In the genomic region with DNA sequence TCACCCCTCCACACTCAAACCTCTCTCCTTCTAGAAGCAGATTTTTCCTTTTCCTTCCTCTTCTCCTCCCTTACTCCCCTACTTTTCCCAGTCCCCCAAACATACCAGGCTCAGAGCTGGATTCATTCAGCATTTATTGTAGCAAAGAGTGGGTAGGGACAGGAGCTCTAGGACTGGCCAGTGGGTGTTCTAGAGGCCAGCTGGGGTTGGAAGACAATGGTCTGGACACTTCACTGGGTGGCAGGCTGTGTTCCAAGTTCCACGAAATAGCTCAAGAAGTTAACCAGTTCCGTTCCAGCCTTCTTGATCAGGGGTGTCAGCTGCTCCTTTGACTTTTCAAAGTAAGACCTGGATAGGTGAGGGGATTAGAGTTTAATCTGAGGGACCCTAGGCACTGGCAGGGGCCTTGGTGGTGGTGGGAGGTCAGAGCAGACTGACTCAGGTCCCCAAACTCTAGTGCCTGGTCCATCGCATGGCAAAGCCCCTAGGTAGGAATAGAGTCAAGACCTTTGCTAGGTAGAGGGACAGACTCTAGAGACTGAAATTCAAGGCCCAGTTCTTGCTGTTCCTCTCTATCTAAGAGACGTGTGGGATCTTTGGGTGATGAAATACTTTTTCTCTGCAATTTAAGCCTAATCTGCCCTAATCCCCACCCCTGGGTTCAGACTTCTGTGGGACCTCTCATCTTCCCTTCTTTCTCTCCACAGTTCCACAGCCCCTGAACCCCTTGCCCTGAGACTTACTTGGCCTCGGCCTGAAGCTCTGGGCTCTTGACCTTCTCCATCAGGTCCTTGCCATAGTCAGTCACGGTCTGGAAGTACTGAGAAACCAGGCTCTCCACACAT, we compare ENCODE assay signal across 20 cellular contexts. TPM values are rescaled to one million over a fixed set of nuclear protein-coding genes. Genes with fewer than 3 reads are reported as not detected.
DNase-seq lines count a peak whose midpoint lies in the region; ATAC-seq, FAIRE-seq and TF ChIP-seq lines count a peak whose summit lies in the region.
"Had no signal": no experiment of that assay in that cellular context is flagged by ENCODE, and none has a peak within 500 bp of the region (broad histone marks: within the 10 kb centered on the region; RNA-seq: fewer than 3 reads in every experiment).

No MANE protein-coding gene starts in this region.

- H3K4me3 Mint-ChIP-seq in Caco-2 (ENCODE audit: unreplicated experiment), result peak overlapping the region; percentile 99
- H3K4me3 Mint-ChIP-seq in activated naive CD4-positive, alpha-beta T cell treated with anti-CD3 and anti-CD28 coated beads for 36 hours, result no peak overlapping the region
- H3K4me3 Mint-ChIP-seq: GM23338 had no signal

- H3K27me3 ChIP-seq in Caco-2 (replicated peaks; ENCODE audit: control insufficient read depth, insufficient read depth, low read length) (no peaks in the 10 kb centered on the region), K562 (ENCODE audit: control insufficient read depth in 2 of 2, insufficient read depth in 2 of 2, low read length in 2 of 2) (no peaks in the 10 kb centered on the region), right lobe of liver (no peaks in the 10 kb centered on the region), sigmoid colon (no peaks in the 10 kb centered on the region)
- H3K27me3 ChIP-seq: MG63 had no signal

- in situ Hi-C loops in K562 (cut with MboI) (no loop called here), GM13976 (cut with MboI; ENCODE audit: low sequenced_read_pairs, unreplicated experiment) (loop anchor here (10.0 kb wide), 1 partner anchor 152 kb away; no protein-coding TSS in a partner anchor)

- H3K27me3 Mint-ChIP-seq in Caco-2 (ENCODE audit: insufficient read depth, unreplicated experiment), result no peaks in the 10 kb centered on the region
- H3K27me3 Mint-ChIP-seq in activated naive CD4-positive, alpha-beta T cell treated with anti-CD3 and anti-CD28 coated beads for 36 hours (ENCODE audit: low read depth), result no peaks in the 10 kb centered on the region

- intact Hi-C loops in Caco-2 (cut with micrococcal nuclease; ENCODE audit: unreplicated experiment), result no loop called here
- intact Hi-C loops in K562 (cut with micrococcal nuclease), result no loop called here
- intact Hi-C loops in right lobe of liver (cut with DNase I), result no loop called here
- intact Hi-C loops in sigmoid colon (cut with DNase I), result no loop called here
- intact Hi-C loops in mucosa of descending colon (cut with DNase I, micrococcal nuclease), result loop anchor here in 1 of 2 donors (10.0 kb wide), 1 partner anchor 162 kb away; no protein-coding TSS in a partner anchor
- intact Hi-C loops in activated naive CD4-positive, alpha-beta T cell treated with anti-CD3 and anti-CD28 coated beads for 36 hours (cut with micrococcal nuclease), result no loop called here

- H3K9me3 ChIP-seq in Caco-2 (peaks cover 8% of the 10 kb centered on the region; the same call in 1 of the 2 replicates), K562 (replicated peaks; ENCODE audit: control insufficient read depth, insufficient read depth, low read depth, low read length) (no peaks in the 10 kb centered on the region), right lobe of liver (no peaks in the 10 kb centered on the region), sigmoid colon (no peaks in the 10 kb centered on the region), mucosa of descending colon (no peaks in the 10 kb centered on the region)
- H3K9me3 ChIP-seq: MG63 had no signal

- H3K4me2 ChIP-seq in K562 (ENCODE audit: insufficient read depth, low read length), result no peak overlapping the region
- H3K4me2 ChIP-seq: GM23338 had no signal

- peak overlapping the region; percentile 97 for H3K27ac Mint-ChIP-seq in Caco-2 (ENCODE audit: unreplicated experiment)
- H3K27ac Mint-ChIP-seq in activated naive CD4-positive, alpha-beta T cell treated with anti-CD3 and anti-CD28 coated beads for 36 hours, result no peak overlapping the region
- H3K27ac Mint-ChIP-seq: GM23338 had no signal

- H3K79me2 ChIP-seq in K562 (ENCODE audit: control insufficient read depth, insufficient read depth, low read length), result peaks cover 15% of the 10 kb centered on the region

- H3K36me3 ChIP-seq in Caco-2 (ENCODE audit: control insufficient read depth, insufficient read depth, low read length), result peaks cover 2% of the 10 kb centered on the region; the same call in 1 of the 2 replicates
- no peaks in the 10 kb centered on the region for H3K36me3 ChIP-seq in K562 (ENCODE audit: control insufficient read depth, insufficient read depth, low read length)
- H3K36me3 ChIP-seq in right lobe of liver, result peaks cover 0 to 2% (median 0%) of the 10 kb centered on the region in 4 donors
- H3K36me3 ChIP-seq in sigmoid colon, result no peaks in the 10 kb centered on the region
- H3K36me3 ChIP-seq in mucosa of descending colon (ENCODE audit: low read depth), result no peaks in the 10 kb centered on the region
- H3K36me3 ChIP-seq: MG63 had no signal

- FAIRE-seq in K562 (lab: Jason Lieb, UNC), result no peak
- FAIRE-seq: G401.6 had no signal

- CTCF ChIA-PET in Caco-2 (lab: Charles Lee), result interaction anchor here (0.7 to 1.3 kb wide), 2 partner anchors 69 to 834 kb away, joined by 4 to 5 read pairs; no protein-coding TSS in a partner anchor
- CTCF ChIA-PET in K562 (lab: Yijun Ruan, JAX; ENCODE audit: low intra/inter-chr PET ratio), result interaction anchor here (0.6 kb wide), 1 partner anchor 520 kb away, joined by 3 read pairs; no protein-coding TSS in a partner anchor
- CTCF ChIA-PET in activated naive CD4-positive, alpha-beta T cell treated with anti-CD3 and anti-CD28 coated beads for 36 hours (lab: Charles Lee), result interaction anchor here (0.6 to 13.2 kb wide), 10 partner anchors 15 to 265 kb away, joined by 3 to 196 read pairs (median 4); a partner anchor contains a TSS

- WGBS in K562 (ENCODE audit: insufficient coverage, low coverage, missing lambda C conversion rate), result 47% methylated on average over 6 of the region's 6 CpGs
- 13% methylated on average over 5 of the region's 6 CpGs for WGBS in right lobe of liver (ENCODE audit: insufficient coverage, low coverage, low lambda C conversion rate, missing lambda C conversion rate)
- 83% methylated on average over 6 of the region's 6 CpGs for WGBS in sigmoid colon, 2 donors

- no peak for TF ChIP-seq RAD21 in K562 (CRISPR knock-in tag; conservative IDR thresholded peaks at IDR 0.05 in 1 of 2, IDR thresholded peaks at IDR 0.05 in 1 of 2)

- peaks cover 73% of the 10 kb centered on the region for H3K36me3 Mint-ChIP-seq in Caco-2 (ENCODE audit: insufficient read depth, unreplicated experiment)
- H3K36me3 Mint-ChIP-seq in activated naive CD4-positive, alpha-beta T cell treated with anti-CD3 and anti-CD28 coated beads for 36 hours (ENCODE audit: low read depth), result peaks cover 2% of the 10 kb centered on the region

- TF ChIP-seq EP300 in K562 (IDR thresholded peaks at IDR 0.05; ENCODE audit: low read length) (no peak), sigmoid colon (IDR thresholded peaks at IDR 0.05) (no peak)

- H3K27ac ChIP-seq in K562 (ENCODE audit: extremely low read depth, low read depth, low read length), result no peak overlapping the region
- H3K27ac ChIP-seq in right lobe of liver, result peak overlapping the region; percentile 69 to 90 (median 82)
- H3K27ac ChIP-seq in sigmoid colon, result no peak overlapping the region

- DNase-seq in Caco-2 (no peak), K562 (ENCODE audit: extremely low read depth in 1 of 4, low spot score in 3 of 4) (no peak), right lobe of liver (no peak), sigmoid colon (peak; percentile 27), mucosa of descending colon (no peak), GM13976 (ENCODE audit: low spot score) (no peak)
- no peak for DNase-seq in activated naive CD4-positive, alpha-beta T cell treated with anti-CD3 and anti-CD28 coated beads for 36 hours
- DNase-seq: DND-41, Karpas-422, MG63, NCI-H1105, NCI-H1694 treated with DMSO at 0.1 percent for 48 hours, NCI-H2107, NCI-H2227 treated with DMSO at 0.1 percent for 48 hours, NCI-H524 had no signal

- H3K4me1 ChIP-seq in Caco-2 (peaks cover 77% of the 10 kb centered on the region), K562 (replicated peaks in 1 of 2; ENCODE audit: control insufficient read depth in 2 of 2, insufficient read depth in 2 of 2, low read length in 2 of 2) (peaks cover 7 to 28% of the 10 kb centered on the region in 2 experiments; a peak in 4 of 5 replicates), right lobe of liver (peaks cover 0 to 61% (median 13%) of the 10 kb centered on the region in 4 donors), sigmoid colon (peaks cover 0 to 22% (median 19%) of the 10 kb centered on the region in 4 donors), mucosa of descending colon (ENCODE audit: low read depth) (peaks cover 14% of the 10 kb centered on the region)

- no peaks in the 10 kb centered on the region for H4K20me1 ChIP-seq in K562 (replicated peaks; ENCODE audit: control insufficient read depth, insufficient read depth, low read length)

- H3K4me1 Mint-ChIP-seq in Caco-2 (ENCODE audit: low read depth, unreplicated experiment), result peaks cover 75% of the 10 kb centered on the region
- peaks cover 58% of the 10 kb centered on the region for H3K4me1 Mint-ChIP-seq in activated naive CD4-positive, alpha-beta T cell treated with anti-CD3 and anti-CD28 coated beads for 36 hours (ENCODE audit: low read depth)

- POLR2A ChIA-PET in Caco-2 (lab: Charles Lee) (interaction anchor here (0.9 kb wide), 1 partner anchor 11 kb away, joined by 4 read pairs; no protein-coding TSS in a partner anchor), K562 (lab: Yijun Ruan, JAX) (interaction anchor here (1.0 kb wide), 2 partner anchors 10 to 88 kb away, joined by 3 read pairs; no protein-coding TSS in a partner anchor)

- no peak for TF ChIP-seq POLR2A in K562 (conservative IDR thresholded peaks at IDR 0.05)
- TF ChIP-seq POLR2A in right lobe of liver (IDR thresholded peaks at IDR 0.05), result no peak
- TF ChIP-seq POLR2A in sigmoid colon (IDR thresholded peaks at IDR 0.05), result no peak

- TF ChIP-seq CTCF in Caco-2 (IDR thresholded peaks at IDR 0.05; ENCODE audit: insufficient read depth in 1 of 2, low read depth in 1 of 2, low read length in 1 of 2, severe bottlenecking in 1 of 2, unreplicated experiment in 1 of 2) (no peak), K562 (IDR thresholded peaks at IDR 0.05 in 2 of 3, conservative IDR thresholded peaks at IDR 0.05 in 1 of 3; ENCODE audit: insufficient read depth in 2 of 3, low read depth in 1 of 3, low read length in 3 of 3) (no peak), right lobe of liver (IDR thresholded peaks at IDR 0.05) (no peak), sigmoid colon (IDR thresholded peaks at IDR 0.05) (no peak), mucosa of descending colon (IDR thresholded peaks at IDR 0.05) (no peak), GM13976 (IDR thresholded peaks at IDR 0.05; ENCODE audit: borderline replicate concordance, control extremely low read depth, extremely low read depth, insufficient read depth, missing control alignments) (no peak)

- H3K4me3 ChIP-seq in Caco-2 (ENCODE audit: low read depth, low read length) (peak overlapping the region; percentile 31), K562 (no peak overlapping the region), right lobe of liver (peak overlapping the region; percentile 38 to 75 (median 69)), sigmoid colon (no peak overlapping the region), mucosa of descending colon (no peak overlapping the region)
- H3K4me3 ChIP-seq: GM23338, MG63 had no signal

- peaks cover 24% of the 10 kb centered on the region for H3K9me3 Mint-ChIP-seq in Caco-2 (ENCODE audit: unreplicated experiment)
- H3K9me3 Mint-ChIP-seq in activated naive CD4-positive, alpha-beta T cell treated with anti-CD3 and anti-CD28 coated beads for 36 hours, result no peaks in the 10 kb centered on the region
- H3K9me3 Mint-ChIP-seq: GM23338 had no signal

- H3K9ac ChIP-seq in K562 (ENCODE audit: insufficient read depth in 1 of 2, low read depth in 2 of 2, low read length in 2 of 2), result no peak overlapping the region

- ATAC-seq in K562 (no peak), right lobe of liver (no peak), mucosa of descending colon (no peak)
- ATAC-seq: GM23338, Panc1 had no signal

- H3K9me1 ChIP-seq in K562 (ENCODE audit: control insufficient read depth, insufficient read depth, low read length), result no peaks in the 10 kb centered on the region

- BruUV-seq in Caco-2 (replicated peaks; lab: Mats Ljungman, UMichigan) (no TSS peak), K562 (replicated peaks; lab: Mats Ljungman, UMichigan) (no TSS peak)

- 0 out of 2 replicates have a peak overlapping the region, but pooled peaks have one; percentile 25 for H2AFZ ChIP-seq in K562 (ENCODE audit: low read depth, low read length)
- H2AFZ ChIP-seq: GM23338 had no signal

RNA-seq across cellular contexts. Expression of a gene that starts 1.0 kb away (rescaled TPM):
- 711 and 784 TPM in 2 replicates for total RNA-seq in Caco-2 (2022)
- not detected in 2 replicates for total RNA-seq in K562 (2011; cell fraction: chromatin; rRNA removed; ENCODE audit: low replicate concordance)
- not detected in 2 replicates for total RNA-seq in K562 (2011; cell fraction: nucleolus; rRNA removed)
- total RNA-seq in K562 (2011; cell fraction: nucleoplasm; rRNA removed), result 1.2 TPM in 1 of 2 replicates, not detected in the other
- 0.41 TPM in 1 of 2 replicates, not detected in the other for total RNA-seq in K562 (2014; rRNA removed)
- not detected in 2 replicates for total RNA-seq in K562 (2014; rRNA removed; fragmentation: Illumina TruSeq; extraction: Trizol)
- 0.54 TPM in 1 of 2 replicates, not detected in the other for total RNA-seq in K562 (2015; rRNA removed; fragmentation: Illumina TruSeq; extraction: Trizol)
- 0.64 and 2.6 TPM in 2 replicates for total RNA-seq in K562 (2021)
- 0.50 TPM in 1 of 2 replicates, not detected in the other for polyA plus RNA-seq in K562 (2011; rRNA removed)
- 0.50 TPM in 1 of 2 replicates, not detected in the other for polyA plus RNA-seq in K562 (2011; cell fraction: cytosol; rRNA removed)
- not detected in 2 replicates for polyA plus RNA-seq in K562 (2011; cell fraction: nucleus; rRNA removed)
- polyA plus RNA-seq in K562 (2012), result 0.27 and 1.2 TPM in 2 replicates
- polyA plus RNA-seq in K562 (2014; fragmentation: Illumina TruSeq; extraction: Trizol), result 1.1 TPM in 1 of 2 replicates, not detected in the other
- polyA plus RNA-seq in K562 (2014; fragmentation: Nextera tagmentation; extraction: Ambion mirVana), result 1 to 10 TPM in 1 of 2 experiments, under 1 TPM in 1; 0.93 to 1.6 TPM
- polyA plus RNA-seq in K562 (2014; rRNA removed), result not detected in 2 replicates
- 1.4 TPM in 1 of 2 replicates, not detected in the other for polyA minus RNA-seq in K562 (2011; rRNA and poly(A)+ RNA removed)
- polyA minus RNA-seq in K562 (2011; cell fraction: cytosol; rRNA and poly(A)+ RNA removed), result 19.8 TPM in 1 of 2 replicates, not detected in the other
- polyA minus RNA-seq in K562 (2011; cell fraction: nucleus; rRNA and poly(A)+ RNA removed), result not detected in 2 replicates
- total RNA-seq in right lobe of liver, result over 10,000 TPM in 2 of 6 experiments, 1,000 to 10,000 TPM in 4; 3,802 to 16,527 (median 7,524) TPM
- total RNA-seq in sigmoid colon, result not detected
- under 1 TPM in 1 of 3 donors, not detected in 2; 0.26 TPM for polyA plus RNA-seq in sigmoid colon
- not detected for total RNA-seq in mucosa of descending colon
- total RNA-seq in activated naive CD4-positive, alpha-beta T cell treated with anti-CD3 and anti-CD28 coated beads for 36 hours, result not detected
- total RNA-seq: GM23338, SK-MEL-5 had no signal
- polyA plus RNA-seq: BJ had no signal

RNA-seq across cellular contexts. Expression of a gene that starts 3.5 kb away (rescaled TPM):
- total RNA-seq in Caco-2 (2022), result 23.1 and 24.0 TPM in 2 replicates
- total RNA-seq in K562 (2011; cell fraction: chromatin; rRNA removed; ENCODE audit: low replicate concordance), result 32.6 and 66.6 TPM in 2 replicates
- total RNA-seq in K562 (2011; cell fraction: nucleolus; rRNA removed), result 47.7 and 47.8 TPM in 2 replicates
- 44.7 and 48.8 TPM in 2 replicates for total RNA-seq in K562 (2011; cell fraction: nucleoplasm; rRNA removed)
- total RNA-seq in K562 (2014; rRNA removed), result 21.9 and 27.6 TPM in 2 replicates
- total RNA-seq in K562 (2014; rRNA removed; fragmentation: Illumina TruSeq; extraction: Trizol), result 27.7 and 29.2 TPM in 2 replicates
- total RNA-seq in K562 (2015; rRNA removed; fragmentation: Illumina TruSeq; extraction: Trizol), result 24.2 and 25.2 TPM in 2 replicates
- 27.4 and 27.7 TPM in 2 replicates for total RNA-seq in K562 (2021)
- 18.9 and 20.2 TPM in 2 replicates for polyA plus RNA-seq in K562 (2011; rRNA removed)
- 23.3 and 28.0 TPM in 2 replicates for polyA plus RNA-seq in K562 (2011; cell fraction: cytosol; rRNA removed)
- 36.3 and 36.4 TPM in 2 replicates for polyA plus RNA-seq in K562 (2011; cell fraction: nucleus; rRNA removed)
- polyA plus RNA-seq in K562 (2012), result 18.3 and 24.6 TPM in 2 replicates
- polyA plus RNA-seq in K562 (2014; fragmentation: Illumina TruSeq; extraction: Trizol), result 33.4 and 33.6 TPM in 2 replicates
- 10 to 100 TPM in 1 of 2 experiments, 1 to 10 TPM in 1; 9.6 to 12.9 TPM for polyA plus RNA-seq in K562 (2014; fragmentation: Nextera tagmentation; extraction: Ambion mirVana)
- polyA plus RNA-seq in K562 (2014; rRNA removed), result 27.5 and 34.9 TPM in 2 replicates
- 29.7 and 30.1 TPM in 2 replicates for polyA minus RNA-seq in K562 (2011; rRNA and poly(A)+ RNA removed)
- 11.1 and 12.7 TPM in 2 replicates for polyA minus RNA-seq in K562 (2011; cell fraction: cytosol; rRNA and poly(A)+ RNA removed)
- polyA minus RNA-seq in K562 (2011; cell fraction: nucleus; rRNA and poly(A)+ RNA removed), result 20.7 and 35.2 TPM in 2 replicates
- total RNA-seq in right lobe of liver, result 10 to 100 TPM in 3 of 6 experiments, 1 to 10 TPM in 3; 4.3 to 18.5 (median 8.1) TPM
- total RNA-seq in sigmoid colon, result 10 to 100 TPM; 12.6 to 20.2 (median 14.8) TPM
- polyA plus RNA-seq in sigmoid colon, result 10 to 100 TPM; 15.0 to 23.1 (median 18.5) TPM
- total RNA-seq in mucosa of descending colon, result 10 to 100 TPM; 17.2 to 24.5 (median 23.5) TPM
- total RNA-seq in activated naive CD4-positive, alpha-beta T cell treated with anti-CD3 and anti-CD28 coated beads for 36 hours, result 10 to 100 TPM; 13.2 to 14.3 TPM

RNA-seq across cellular contexts. Expression of a gene that starts 7.3 kb away (rescaled TPM):
- total RNA-seq in Caco-2 (2022), result 1.5 and 2.6 TPM in 2 replicates
- total RNA-seq in K562 (2011; cell fraction: chromatin; rRNA removed; ENCODE audit: low replicate concordance), result 0.95 TPM in 1 of 2 replicates, not detected in the other
- not detected in 2 replicates for total RNA-seq in K562 (2011; cell fraction: nucleolus; rRNA removed)
- not detected in 2 replicates for total RNA-seq in K562 (2011; cell fraction: nucleoplasm; rRNA removed)
- 0.29 TPM in 1 of 2 replicates, not detected in the other for total RNA-seq in K562 (2014; rRNA removed)
- not detected in 2 replicates for total RNA-seq in K562 (2014; rRNA removed; fragmentation: Illumina TruSeq; extraction: Trizol)
- 0.69 and 0.98 TPM in 2 replicates for total RNA-seq in K562 (2015; rRNA removed; fragmentation: Illumina TruSeq; extraction: Trizol)
- total RNA-seq in K562 (2021), result 0.31 TPM in 1 of 2 replicates, not detected in the other
- polyA plus RNA-seq in K562 (2011; rRNA removed), result 0.15 and 0.24 TPM in 2 replicates
- 0.24 and 0.32 TPM in 2 replicates for polyA plus RNA-seq in K562 (2011; cell fraction: cytosol; rRNA removed)
- 0.55 and 1.3 TPM in 2 replicates for polyA plus RNA-seq in K562 (2011; cell fraction: nucleus; rRNA removed)
- polyA plus RNA-seq in K562 (2012), result 1.7 and 9.0 TPM in 2 replicates
- polyA plus RNA-seq in K562 (2014; fragmentation: Illumina TruSeq; extraction: Trizol), result 0.30 TPM in 1 of 2 replicates, not detected in the other
- polyA plus RNA-seq in K562 (2014; fragmentation: Nextera tagmentation; extraction: Ambion mirVana), result under 1 TPM; 0.31 to 0.46 TPM
- polyA plus RNA-seq in K562 (2014; rRNA removed), result 0.27 and 0.47 TPM in 2 replicates
- 0.46 TPM in 1 of 2 replicates, not detected in the other for polyA minus RNA-seq in K562 (2011; rRNA and poly(A)+ RNA removed)
- not detected in 2 replicates for polyA minus RNA-seq in K562 (2011; cell fraction: cytosol; rRNA and poly(A)+ RNA removed)
- polyA minus RNA-seq in K562 (2011; cell fraction: nucleus; rRNA and poly(A)+ RNA removed), result not detected in 2 replicates
- 10 to 100 TPM; 11.5 to 54.0 (median 19.0) TPM for total RNA-seq in right lobe of liver
- 10 to 100 TPM; 14.4 to 86.4 (median 56.9) TPM for total RNA-seq in sigmoid colon
- polyA plus RNA-seq in sigmoid colon, result 100 to 1,000 TPM in 1 of 3 donors, 10 to 100 TPM in 2; 77.7 to 243 (median 80.5) TPM
- total RNA-seq in mucosa of descending colon, result 10 to 100 TPM in 2 of 3 donors, 1 to 10 TPM in 1; 5.8 to 43.9 (median 27.1) TPM
- total RNA-seq in activated naive CD4-positive, alpha-beta T cell treated with anti-CD3 and anti-CD28 coated beads for 36 hours, result 1 to 10 TPM in 1 of 2 experiments, under 1 TPM in 1; 0.74 to 1.6 TPM
- total RNA-seq: GM23338 had no signal

RNA-seq across cellular contexts. Expression of a gene that starts 15.6 kb away (rescaled TPM):
- not detected in 2 replicates for total RNA-seq in Caco-2 (2022)
- total RNA-seq in K562 (2011; cell fraction: chromatin; rRNA removed; ENCODE audit: low replicate concordance), result not detected in 2 replicates
- total RNA-seq in K562 (2011; cell fraction: nucleolus; rRNA removed), result not detected in 2 replicates
- not detected in 2 replicates for total RNA-seq in K562 (2011; cell fraction: nucleoplasm; rRNA removed)
- total RNA-seq in K562 (2014; rRNA removed), result not detected in 2 replicates
- total RNA-seq in K562 (2014; rRNA removed; fragmentation: Illumina TruSeq; extraction: Trizol), result not detected in 2 replicates
- not detected in 2 replicates for total RNA-seq in K562 (2015; rRNA removed; fragmentation: Illumina TruSeq; extraction: Trizol)
- not detected in 2 replicates for total RNA-seq in K562 (2021)
- not detected in 2 replicates for polyA plus RNA-seq in K562 (2011; rRNA removed)
- not detected in 2 replicates for polyA plus RNA-seq in K562 (2011; cell fraction: cytosol; rRNA removed)
- not detected in 2 replicates for polyA plus RNA-seq in K562 (2011; cell fraction: nucleus; rRNA removed)
- 0.52 and 0.61 TPM in 2 replicates for polyA plus RNA-seq in K562 (2012)
- not detected in 2 replicates for polyA plus RNA-seq in K562 (2014; fragmentation: Illumina TruSeq; extraction: Trizol)
- under 1 TPM in 1 of 2 experiments, not detected in 1; 0.11 TPM for polyA plus RNA-seq in K562 (2014; fragmentation: Nextera tagmentation; extraction: Ambion mirVana)
- not detected in 2 replicates for polyA plus RNA-seq in K562 (2014; rRNA removed)
- polyA minus RNA-seq in K562 (2011; rRNA and poly(A)+ RNA removed), result not detected in 2 replicates
- polyA minus RNA-seq in K562 (2011; cell fraction: cytosol; rRNA and poly(A)+ RNA removed), result not detected in 2 replicates
- polyA minus RNA-seq in K562 (2011; cell fraction: nucleus; rRNA and poly(A)+ RNA removed), result not detected in 2 replicates
- total RNA-seq in right lobe of liver, result 100 to 1,000 TPM in 3 of 6 experiments, 10 to 100 TPM in 3; 24.1 to 169 (median 85.7) TPM
- not detected for total RNA-seq in sigmoid colon
- polyA plus RNA-seq in sigmoid colon, result under 1 TPM in 1 of 3 donors, not detected in 2; 0.13 TPM
- not detected for total RNA-seq in mucosa of descending colon
- total RNA-seq in activated naive CD4-positive, alpha-beta T cell treated with anti-CD3 and anti-CD28 coated beads for 36 hours, result not detected
- total RNA-seq: GM23338, SK-MEL-5 had no signal
- polyA plus RNA-seq: BJ had no signal

RNA-seq across cellular contexts. Expression of a gene that starts 20.2 kb away (rescaled TPM):
- 110 and 115 TPM in 2 replicates for total RNA-seq in Caco-2 (2022)
- total RNA-seq in K562 (2011; cell fraction: chromatin; rRNA removed; ENCODE audit: low replicate concordance), result 139 and 181 TPM in 2 replicates
- 123 and 138 TPM in 2 replicates for total RNA-seq in K562 (2011; cell fraction: nucleolus; rRNA removed)
- 118 and 147 TPM in 2 replicates for total RNA-seq in K562 (2011; cell fraction: nucleoplasm; rRNA removed)
- total RNA-seq in K562 (2014; rRNA removed), result 158 and 175 TPM in 2 replicates
- total RNA-seq in K562 (2014; rRNA removed; fragmentation: Illumina TruSeq; extraction: Trizol), result 106 and 109 TPM in 2 replicates
- total RNA-seq in K562 (2015; rRNA removed; fragmentation: Illumina TruSeq; extraction: Trizol), result 147 TPM in 2 replicates
- 86.7 and 87.5 TPM in 2 replicates for total RNA-seq in K562 (2021)
- polyA plus RNA-seq in K562 (2011; rRNA removed), result 174 and 176 TPM in 2 replicates
- polyA plus RNA-seq in K562 (2011; cell fraction: cytosol; rRNA removed), result 141 and 175 TPM in 2 replicates
- polyA plus RNA-seq in K562 (2011; cell fraction: nucleus; rRNA removed), result 131 and 205 TPM in 2 replicates
- polyA plus RNA-seq in K562 (2012), result 110 and 131 TPM in 2 replicates
- polyA plus RNA-seq in K562 (2014; fragmentation: Illumina TruSeq; extraction: Trizol), result 140 and 141 TPM in 2 replicates
- 100 to 1,000 TPM in 1 of 2 experiments, 10 to 100 TPM in 1; 70.0 to 115 TPM for polyA plus RNA-seq in K562 (2014; fragmentation: Nextera tagmentation; extraction: Ambion mirVana)
- polyA plus RNA-seq in K562 (2014; rRNA removed), result 172 and 181 TPM in 2 replicates
- polyA minus RNA-seq in K562 (2011; rRNA and poly(A)+ RNA removed), result 175 and 239 TPM in 2 replicates
- 73.7 and 96.6 TPM in 2 replicates for polyA minus RNA-seq in K562 (2011; cell fraction: cytosol; rRNA and poly(A)+ RNA removed)
- 55.5 and 93.4 TPM in 2 replicates for polyA minus RNA-seq in K562 (2011; cell fraction: nucleus; rRNA and poly(A)+ RNA removed)
- 100 to 1,000 TPM in 5 of 6 experiments, 10 to 100 TPM in 1; 91.1 to 157 (median 107) TPM for total RNA-seq in right lobe of liver
- total RNA-seq in sigmoid colon, result 100 to 1,000 TPM in 1 of 4 donors, 10 to 100 TPM in 3; 79.6 to 113 (median 92.6) TPM
- polyA plus RNA-seq in sigmoid colon, result 100 to 1,000 TPM; 113 to 194 (median 123) TPM
- total RNA-seq in mucosa of descending colon, result 100 to 1,000 TPM; 119 to 159 (median 154) TPM
- total RNA-seq in activated naive CD4-positive, alpha-beta T cell treated with anti-CD3 and anti-CD28 coated beads for 36 hours, result 100 to 1,000 TPM; 126 to 130 TPM

Comparison
In these comparisons a context has a peak if more than half of its experiments do, and no peak if none do; other contexts are left out.
1. H3K4me3 ChIP-seq: peak in Caco-2 (single experiment) and right lobe of liver (3 of 3); none in K562 (single experiment), sigmoid colon (0 of 4) and mucosa of descending colon (single experiment).
2. H3K27ac ChIP-seq: peak in right lobe of liver (3 of 3); none in K562 (single experiment) and sigmoid colon (0 of 4).
3. RNA of a gene that starts 1.0 kb away (total RNA-seq): 3,802 to 16,527 TPM in right lobe of liver and 711 to 784 TPM in Caco-2; 0.41 to 2.6 TPM in K562, not detected in sigmoid colon, not detected in mucosa of descending colon and not detected in activated naive CD4-positive, alpha-beta T cell treated with anti-CD3 and anti-CD28 coated beads for 36 hours; every median in the first group is over 100 times any median in the second.